Comparison of ENCODE assay signal across 8 cellular contexts in the genomic region with DNA sequence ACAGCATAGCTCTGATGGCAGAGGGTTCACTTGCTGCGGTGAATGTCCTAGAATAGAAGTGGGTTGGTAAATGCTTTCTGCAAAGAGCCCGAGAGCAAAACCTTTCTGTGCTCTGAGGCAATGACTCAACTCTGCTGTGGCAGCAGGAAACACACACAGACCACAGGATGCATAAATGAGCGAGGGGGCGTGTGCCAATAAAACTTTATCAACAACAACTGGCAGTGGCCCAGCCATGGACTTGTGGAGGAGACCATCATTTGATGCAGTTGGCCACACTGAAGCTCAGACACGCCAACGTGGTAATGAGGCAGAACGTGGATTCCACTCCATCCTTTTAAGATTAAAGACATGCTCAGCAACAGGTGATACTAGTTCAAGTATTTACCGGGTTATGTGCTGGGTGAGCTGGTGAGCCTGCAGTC. TPM values are rescaled to one million over a fixed set of nuclear protein-coding genes. Genes with fewer than 3 reads are reported as not detected.
DNase-seq lines count a peak whose midpoint lies in the region; ATAC-seq and TF ChIP-seq lines count a peak whose summit lies in the region.

No MANE protein-coding gene starts in this region.

- peak overlapping the region; percentile 70 for H3K4me2 ChIP-seq in OCI-LY1 (ENCODE audit: low read length)

- H4K20me1 ChIP-seq in OCI-LY1 (ENCODE audit: insufficient read depth, low read length), result no peaks in the 10 kb centered on the region

- peaks cover 56% of the 10 kb centered on the region for H3K4me1 ChIP-seq in OCI-LY1 (ENCODE audit: insufficient read depth, low read length, severe bottlenecking)

- no peaks in the 10 kb centered on the region for H3K79me2 ChIP-seq in OCI-LY1 (ENCODE audit: insufficient read depth, low read length)

- no peaks in the 10 kb centered on the region for H3F3A ChIP-seq in OCI-LY1 (ENCODE audit: insufficient read depth, low read length)

- H3K9me2 ChIP-seq in OCI-LY1 (ENCODE audit: low read depth, low read length), result no peaks in the 10 kb centered on the region

- ATAC-seq in GM18519 (IDR thresholded peaks at IDR 0.05; ENCODE audit: low FRiP score, unreplicated experiment), result peak; percentile 98
- ATAC-seq in HG02852 (IDR thresholded peaks at IDR 0.05; ENCODE audit: unreplicated experiment), result peak; percentile 96

- peak overlapping the region; percentile 90 for H3K27ac ChIP-seq in OCI-LY1 (ENCODE audit: low read depth, low read length, poor library complexity, severe bottlenecking)

- DNase-seq in activated T-cell treated with anti-CD3 and anti-CD28 coated beads for 4 hours, result peak; percentile 57
- DNase-seq in iris pigment epithelial cell (ENCODE audit: low read depth), result peak; percentile 97
- peak; percentile 83 for DNase-seq in stimulated activated CD8-positive, alpha-beta memory T cell treated with anti-CD3 and anti-CD28 coated beads, Interleukin-4, amount 100 ng/mL, for 48 hours
- no peak for DNase-seq in ecto neural progenitor cell (ENCODE audit: low spot score)
- no peak for DNase-seq in occipital lobe (lab: John Stamatoyannopoulos, UW)

- peaks cover 21% of the 10 kb centered on the region for H3K36me3 ChIP-seq in OCI-LY1 (ENCODE audit: insufficient read depth, low read length)

- H3K9me3 ChIP-seq in OCI-LY1 (ENCODE audit: low read length), result no peaks in the 10 kb centered on the region

- no peak for TF ChIP-seq CTCF in OCI-LY1 (IDR thresholded peaks at IDR 0.05; ENCODE audit: low read length)

- H3K9ac ChIP-seq in OCI-LY1 (ENCODE audit: low read length), result peak overlapping the region; percentile 60

- H2AFZ ChIP-seq in OCI-LY1 (ENCODE audit: low read length), result no peak overlapping the region

- H3K4me3 ChIP-seq in OCI-LY1 (ENCODE audit: low read depth, low read length, poor library complexity, severe bottlenecking), result peak overlapping the region; percentile 53

- no peaks in the 10 kb centered on the region; the same call in 1 of the 2 replicates for H3K27me3 ChIP-seq in OCI-LY1 (ENCODE audit: insufficient read depth, low read length)

RNA-seq across cellular contexts. Expression of a gene that starts 6.8 kb away (rescaled TPM):
- 20.0 TPM for total RNA-seq in occipital lobe

RNA-seq across cellular contexts. Expression of a gene that starts 8.4 kb away (rescaled TPM):
- 12.9 TPM for total RNA-seq in occipital lobe

Comparison
In these comparisons a context has a peak if more than half of its experiments do, and no peak if none do; other contexts are left out.
1. DNase-seq: peak in activated T-cell treated with anti-CD3 and anti-CD28 coated beads for 4 hours (single experiment), iris pigment epithelial cell (single experiment) and stimulated activated CD8-positive, alpha-beta memory T cell treated with anti-CD3 and anti-CD28 coated beads, Interleukin-4, amount 100 ng/mL, for 48 hours (single experiment); none in ecto neural progenitor cell (single experiment) and occipital lobe (single experiment).